ENCODE assay signal across 29 cellular contexts in the genomic region with DNA sequence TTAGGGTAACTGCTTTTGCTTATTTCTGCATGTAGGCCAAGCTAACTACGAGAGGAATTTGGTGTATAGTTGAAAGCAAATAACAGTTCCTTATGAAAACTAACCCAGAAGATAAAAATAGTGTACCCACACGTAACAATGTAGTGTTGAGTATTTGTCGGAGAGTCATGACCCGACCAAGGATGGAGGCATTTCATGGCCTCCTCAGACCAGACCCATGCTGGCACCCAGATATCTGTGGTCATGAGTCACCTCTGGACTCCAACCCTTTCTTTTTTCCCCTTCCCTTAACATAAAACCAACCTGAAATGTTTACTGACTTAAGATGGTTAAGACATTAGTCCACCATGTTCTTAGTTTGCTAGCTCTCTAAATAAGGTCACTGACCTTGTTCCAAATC.
"Had no signal": no experiment of that assay in that cellular context is flagged by ENCODE, and none has a peak within 500 bp of the region (broad histone marks: within the 10 kb centered on the region; RNA-seq: fewer than 3 reads in every experiment).

No MANE protein-coding gene starts in this region.

- H3K27ac ChIP-seq: ascending aorta, breast epithelium, SJCRH30, SK-N-MC, WERI-Rb-1 had no signal

- ATAC-seq: activated CD8-positive, alpha-beta T cell treated with anti-CD3 and anti-CD28 coated beads for 36 hours; activated T-cell treated with anti-CD3 and anti-CD28 coated beads, Interleukin-2, amount 50 U/mL, for 72 hours; activated T-helper 17 cell treated with anti-CD3 and anti-CD28 coated beads, Interleukin-2, amount 50 U/mL, for 72 hours; K562 had no signal

- H3K27me3 ChIP-seq: ascending aorta, breast epithelium, SJCRH30 had no signal

- H3K4me3 ChIP-seq: ascending aorta, breast epithelium, K562, SJCRH30, SK-N-MC had no signal

- H3K4me1 ChIP-seq: ascending aorta, breast epithelium, SJCRH30 had no signal

- H3K9me3 ChIP-seq: ascending aorta, SJCRH30 had no signal

- DNase-seq: activated CD4-positive, alpha-beta T cell treated with anti-CD3 and anti-CD28 coated beads for 1 hour; activated CD4-positive, alpha-beta T cell treated with anti-CD3 and anti-CD28 coated beads for 48 hours; activated CD4-positive, alpha-beta T cell treated with anti-CD3 and anti-CD28 coated beads, Interleukin-2, amount 50 U/mL, for 4 hours; activated CD4-positive, CD25-positive, alpha-beta regulatory T cell; activated CD8-positive, alpha-beta T cell treated with anti-CD3 and anti-CD28 coated beads for 36 hours; activated gamma-delta T cell; activated naive CD4-positive, alpha-beta T cell treated with Interleukin-2 at 50 U/mL for 16 hours; activated naive CD8-positive, alpha-beta T cell treated with anti-CD3 and anti-CD28 coated beads, Interleukin-2, amount 10 ng/mL, durations not matched to agents 7 days and 5 days; activated T-cell treated with anti-CD3 and anti-CD28 coated beads, Interleukin-2, amount 50 U/mL, for 1 hour; activated T-cell treated with anti-CD3 and anti-CD28 coated beads, Interleukin-2, amount 50 U/mL, for 72 hours; amygdala; NCI-H1092 treated with DMSO at 0.1 percent for 48 hours; NCI-H1417 treated with DMSO at 0.1 percent for 48 hours; NCI-H187 treated with DMSO at 0.1 percent for 48 hours; NCI-H2081; NCI-H345; NCI-H524 treated with DMSO at 0.1 percent for 48 hours; NCI-H748 treated with DMSO at 0.1 percent for 48 hours; NK-92 treated with Interleukin-12 subunit alpha and Interleukin-12 subunit beta, amount 100 ng/mL, for 24 hours; OCI-M1; SHP77; SJCRH30; T1000; WERI-Rb-1 had no signal

- H3K36me3 ChIP-seq: ascending aorta, breast epithelium, SJCRH30, WERI-Rb-1 had no signal
